In the genomic region with DNA sequence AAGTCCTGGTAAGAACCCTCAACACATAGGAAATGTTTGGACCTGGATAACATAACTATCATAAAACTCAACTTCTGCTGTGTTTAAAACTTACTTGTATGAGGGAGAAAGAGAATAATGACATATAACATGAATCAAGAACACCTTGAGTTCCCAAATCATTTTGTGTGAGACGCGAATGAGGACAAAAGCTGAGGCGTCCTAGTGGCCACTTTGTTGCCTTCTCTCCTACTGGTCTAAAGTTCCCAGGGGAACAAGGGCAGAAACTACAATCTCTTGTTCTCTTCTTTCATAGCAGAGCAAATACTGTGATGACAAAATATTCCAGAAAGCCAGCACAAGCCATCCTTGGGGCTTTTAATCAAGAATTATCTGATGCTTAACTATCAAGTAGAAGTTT, we compare ENCODE assay signal across 33 cellular contexts. TPM values are rescaled to one million over a fixed set of nuclear protein-coding genes. Genes with fewer than 3 reads are reported as not detected.
"Had no signal": no experiment of that assay in that cellular context is flagged by ENCODE, and none has a peak within 500 bp of the region (broad histone marks: within the 10 kb centered on the region; RNA-seq: fewer than 3 reads in every experiment).

No MANE protein-coding gene starts in this region.

- H3K4me3 ChIP-seq: ascending aorta, gastroesophageal sphincter, left lung, lower lobe of right lung, ovary, sigmoid colon, upper lobe of right lung had no signal

- H3K27me3 ChIP-seq: ascending aorta, gastroesophageal sphincter, left lung, ovary, sigmoid colon, upper lobe of right lung had no signal

- H3K36me3 ChIP-seq: ovary had no signal

- H3K9me3 Mint-ChIP-seq: activated B cell treated with CpG ODN at 0.5 μM for 24 hours; activated naive CD8-positive, alpha-beta T cell treated with anti-CD3 and anti-CD28 coated beads, Interleukin-2, amount 10 ng/mL, durations not matched to agents 7 days and 5 days; brain; natural killer cell treated with Interleukin-12 subunit alpha and Interleukin-12 subunit beta and Interleukin-15 and Interleukin-18, amount 100 ng/mL, for 72 hours; stimulated activated memory B cell treated with anti-CD40 and anti-IgM and Interleukin-4, amounts not matched to agents 10 μg/mL and 1 μg/mL and 100 μg/mL, for 72 hours; stimulated activated naive CD8-positive, alpha-beta T cell treated with anti-CD3 and anti-CD28 coated beads, Interleukin-15, amount 100 ng/mL, for 72 hours; T-helper 2 cell treated with Interferon-gamma antibody and Interleukin-4, amounts not matched to agents 5 μg/mL and 100 μg/mL, for 36 hours had no signal

- ATAC-seq: activated CD8-positive, alpha-beta memory T cell treated with anti-CD3 and anti-CD28 coated beads, Interleukin-2, amount 10 ng/mL, durations not matched to agents 7 days and 5 days; activated CD8-positive, alpha-beta T cell treated with anti-CD3 and anti-CD28 coated beads, Interleukin-2, amount 10 ng/mL, durations not matched to agents 7 days and 5 days; gastroesophageal sphincter; natural killer cell treated with Interleukin-12 subunit alpha and Interleukin-12 subunit beta and Interleukin-15 and Interleukin-18, amount 100 ng/mL, for 72 hours; stimulated activated memory B cell treated with anti-CD40 and anti-IgM and Interleukin-4, amounts not matched to agents 10 μg/mL and 1 μg/mL and 100 μg/mL, for 72 hours; stimulated activated naive CD8-positive, alpha-beta T cell treated with anti-CD3 and anti-CD28 coated beads, Interleukin-15, amount 100 ng/mL, for 72 hours had no signal

- H3K4me1 Mint-ChIP-seq: activated B cell treated with CpG ODN at 0.5 μM for 24 hours, brain had no signal

- H3K27ac ChIP-seq: ascending aorta, gastroesophageal sphincter, left lung, lower lobe of right lung, ovary, sigmoid colon, upper lobe of right lung had no signal

- H3K4me3 Mint-ChIP-seq: activated B cell treated with CpG ODN at 0.5 μM for 24 hours; activated CD8-positive, alpha-beta memory T cell treated with anti-CD3 and anti-CD28 coated beads, Interleukin-2, amount 10 ng/mL, durations not matched to agents 7 days and 5 days; activated CD8-positive, alpha-beta T cell treated with anti-CD3 and anti-CD28 coated beads, Interleukin-2, amount 10 ng/mL, durations not matched to agents 7 days and 5 days; activated naive CD8-positive, alpha-beta T cell treated with anti-CD3 and anti-CD28 coated beads, Interleukin-2, amount 10 ng/mL, durations not matched to agents 7 days and 5 days; brain; natural killer cell treated with Interleukin-12 subunit alpha and Interleukin-12 subunit beta and Interleukin-15 and Interleukin-18, amount 100 ng/mL, for 72 hours; stimulated activated memory B cell treated with anti-CD40 and anti-IgM and Interleukin-4, amounts not matched to agents 10 μg/mL and 1 μg/mL and 100 μg/mL, for 72 hours; stimulated activated naive CD8-positive, alpha-beta T cell treated with anti-CD3 and anti-CD28 coated beads, Interleukin-15, amount 100 ng/mL, for 72 hours; T-helper 2 cell treated with Interferon-gamma antibody and Interleukin-4, amounts not matched to agents 5 μg/mL and 100 μg/mL, for 36 hours had no signal

- DNase-seq: activated B cell treated with CpG ODN at 0.5 μM for 24 hours; activated CD8-positive, alpha-beta memory T cell treated with anti-CD3 and anti-CD28 coated beads, Interleukin-2, amount 10 ng/mL, durations not matched to agents 7 days and 5 days; activated CD8-positive, alpha-beta T cell treated with anti-CD3 and anti-CD28 coated beads, Interleukin-2, amount 10 ng/mL, durations not matched to agents 7 days and 5 days; activated effector memory CD4-positive, alpha-beta T cell treated with Interleukin-2 at 50 U/mL for 16 hours; activated naive CD4-positive, alpha-beta T cell treated with Interleukin-2 at 50 U/mL for 16 hours; activated naive CD8-positive, alpha-beta T cell treated with anti-CD3 and anti-CD28 coated beads, Interleukin-2, amount 10 ng/mL, durations not matched to agents 7 days and 5 days; activated T-cell treated with anti-CD3 and anti-CD28 coated beads for 4 hours; caudate nucleus; effector CD8-positive, alpha-beta T cell; erythroblast; head of caudate nucleus; kidney glomerular epithelial cell; left lung; lower lobe of right lung; mesenchymal stem cell; ovary; sigmoid colon; stimulated activated CD4-positive, alpha-beta T cell treated with anti-CD3 and anti-CD28 coated beads, Interleukin-4, amount 100 ng/mL, for 4 hours; stimulated activated CD8-positive, alpha-beta memory T cell treated with anti-CD3 and anti-CD28 coated beads, Interleukin-4, amount 100 ng/mL, for 48 hours; stimulated activated naive CD8-positive, alpha-beta T cell treated with anti-CD3 and anti-CD28 coated beads, Interleukin-15, amount 100 ng/mL, for 72 hours; substantia nigra; T-helper 1 cell; upper lobe of right lung had no signal

- H3K9me3 ChIP-seq: ascending aorta, gastroesophageal sphincter, left lung, lower lobe of right lung, ovary, sigmoid colon, upper lobe of right lung had no signal

- H3K27ac Mint-ChIP-seq: activated B cell treated with CpG ODN at 0.5 μM for 24 hours; activated CD8-positive, alpha-beta memory T cell treated with anti-CD3 and anti-CD28 coated beads, Interleukin-2, amount 10 ng/mL, durations not matched to agents 7 days and 5 days; activated CD8-positive, alpha-beta T cell treated with anti-CD3 and anti-CD28 coated beads, Interleukin-2, amount 10 ng/mL, durations not matched to agents 7 days and 5 days; activated naive CD8-positive, alpha-beta T cell treated with anti-CD3 and anti-CD28 coated beads, Interleukin-2, amount 10 ng/mL, durations not matched to agents 7 days and 5 days; brain; natural killer cell treated with Interleukin-12 subunit alpha and Interleukin-12 subunit beta and Interleukin-15 and Interleukin-18, amount 100 ng/mL, for 72 hours; progenitor cell of endocrine pancreas; stimulated activated memory B cell treated with anti-CD40 and anti-IgM and Interleukin-4, amounts not matched to agents 10 μg/mL and 1 μg/mL and 100 μg/mL, for 72 hours; stimulated activated naive CD8-positive, alpha-beta T cell treated with anti-CD3 and anti-CD28 coated beads, Interleukin-15, amount 100 ng/mL, for 72 hours; T-helper 2 cell treated with Interferon-gamma antibody and Interleukin-4, amounts not matched to agents 5 μg/mL and 100 μg/mL, for 36 hours had no signal

- H3K27me3 Mint-ChIP-seq: activated B cell treated with CpG ODN at 0.5 μM for 24 hours; activated CD8-positive, alpha-beta memory T cell treated with anti-CD3 and anti-CD28 coated beads, Interleukin-2, amount 10 ng/mL, durations not matched to agents 7 days and 5 days; activated naive CD8-positive, alpha-beta T cell treated with anti-CD3 and anti-CD28 coated beads, Interleukin-2, amount 10 ng/mL, durations not matched to agents 7 days and 5 days; natural killer cell treated with Interleukin-12 subunit alpha and Interleukin-12 subunit beta and Interleukin-15 and Interleukin-18, amount 100 ng/mL, for 72 hours; progenitor cell of endocrine pancreas; stimulated activated memory B cell treated with anti-CD40 and anti-IgM and Interleukin-4, amounts not matched to agents 10 μg/mL and 1 μg/mL and 100 μg/mL, for 72 hours; stimulated activated naive CD8-positive, alpha-beta T cell treated with anti-CD3 and anti-CD28 coated beads, Interleukin-15, amount 100 ng/mL, for 72 hours had no signal

- H3K4me1 ChIP-seq: sigmoid colon had no signal

RNA-seq across cellular contexts. Expression of gene LCT, which starts 8.3 kb away (rescaled TPM):
- total RNA-seq: activated B cell treated with CpG ODN at 0.5 μM for 24 hours, ascending aorta, dermis microvascular lymphatic vessel endothelial cell, gastroesophageal sphincter, lower lobe of right lung, renal cortical epithelial cell, upper lobe of right lung had no signal
- polyA plus RNA-seq: fibroblast of lung, ovary had no signal
